9 cellular contexts compared by ENCODE assay signal in the genomic region with DNA sequence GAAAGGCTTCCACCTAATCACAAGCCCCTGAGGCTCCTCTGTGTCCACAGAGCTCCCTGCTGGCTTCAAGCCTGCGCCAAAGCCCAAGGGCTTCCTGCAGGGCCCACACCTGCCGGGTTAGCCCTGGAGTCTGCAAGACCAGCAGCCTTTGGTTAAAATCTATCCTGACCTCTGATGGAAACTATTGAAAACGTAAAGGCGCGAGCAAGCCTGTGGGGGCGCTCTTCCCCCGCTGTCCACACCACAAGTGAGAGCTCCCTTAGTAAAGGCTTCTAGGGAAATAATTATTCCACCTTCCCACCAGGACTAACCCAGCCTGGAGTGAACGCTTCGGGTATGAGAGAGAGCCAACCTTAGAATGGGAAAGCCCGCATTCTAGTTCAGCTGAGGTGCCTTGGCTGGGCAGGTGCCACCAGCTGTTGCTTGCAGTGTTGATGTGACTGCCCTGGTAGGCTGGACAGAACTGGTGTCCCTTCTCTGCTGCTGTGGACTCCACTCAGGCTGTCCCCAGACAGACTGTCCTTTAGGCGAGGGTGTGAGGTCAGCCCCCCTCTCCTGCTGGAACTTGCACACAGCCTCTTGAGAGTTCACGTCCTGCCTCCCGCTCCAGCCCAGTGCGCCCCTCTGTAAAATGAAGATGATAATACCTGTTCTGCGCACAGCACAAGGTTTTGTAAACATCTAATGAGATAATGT.
DNase-seq lines count a peak whose midpoint lies in the region; ATAC-seq and TF ChIP-seq lines count a peak whose summit lies in the region.
"Had no signal": no experiment of that assay in that cellular context is flagged by ENCODE, and none has a peak within 500 bp of the region (broad histone marks: within the 10 kb centered on the region; RNA-seq: fewer than 3 reads in every experiment).

No MANE protein-coding gene starts in this region.

- no peaks in the 10 kb centered on the region for H3K79me2 ChIP-seq in SU-DHL-6 (ENCODE audit: insufficient read depth, low read length)

- peaks cover 29% of the 10 kb centered on the region for H3F3A ChIP-seq in SU-DHL-6 (ENCODE audit: insufficient read depth)

- no peaks in the 10 kb centered on the region for H3K4me1 ChIP-seq in breast epithelium

- H4K20me1 ChIP-seq in SU-DHL-6 (ENCODE audit: low read depth, low read length) = no peaks in the 10 kb centered on the region

- H3K9ac ChIP-seq in SU-DHL-6 (ENCODE audit: low read length) = no peak overlapping the region

- TF ChIP-seq CTCF in MCF 10A (IDR thresholded peaks at IDR 0.05; ENCODE audit: unreplicated experiment) (peak; percentile 27), breast epithelium (IDR thresholded peaks at IDR 0.05) (no peak), SU-DHL-6 (IDR thresholded peaks at IDR 0.05; ENCODE audit: insufficient read depth, low read length, poor library complexity, severe bottlenecking) (peak; percentile 74)

- no peak overlapping the region for H3K27ac Mint-ChIP-seq in MCF 10A (ENCODE audit: low read depth, unreplicated experiment)
- peak overlapping the region; percentile 97 for H3K27ac Mint-ChIP-seq in stimulated activated memory B cell treated with anti-CD40 and anti-IgM and Interleukin-4, amounts not matched to agents 10 μg/mL and 1 μg/mL and 100 μg/mL, for 72 hours
- H3K27ac Mint-ChIP-seq: activated naive CD8-positive, alpha-beta T cell had no signal

- no peaks in the 10 kb centered on the region for H3K36me3 Mint-ChIP-seq in MCF 10A (ENCODE audit: insufficient read depth, unreplicated experiment)
- H3K36me3 Mint-ChIP-seq in stimulated activated memory B cell treated with anti-CD40 and anti-IgM and Interleukin-4, amounts not matched to agents 10 μg/mL and 1 μg/mL and 100 μg/mL, for 72 hours = peaks cover 9% of the 10 kb centered on the region

- no peak overlapping the region for H3K4me3 ChIP-seq in breast epithelium
- H3K4me3 ChIP-seq in SU-DHL-6 (ENCODE audit: insufficient read depth, low read length, poor library complexity, severe bottlenecking) = no peak overlapping the region

- H3K9me3 ChIP-seq in breast epithelium (no peaks in the 10 kb centered on the region), SU-DHL-6 (ENCODE audit: insufficient read depth, low read length) (no peaks in the 10 kb centered on the region)

- no peak overlapping the region for H3K27ac ChIP-seq in breast epithelium
- no peak overlapping the region for H3K27ac ChIP-seq in SU-DHL-6 (ENCODE audit: low read depth, low read length)

- no TSS peak for BruUV-seq in MCF 10A (replicated peaks; lab: Mats Ljungman, UMichigan)

- POLR2A ChIA-PET in MCF 10A (lab: Yijun Ruan, JAX) = interaction anchor here (1.7 kb wide), 1 partner anchor 11 kb away, joined by 5 read pairs; no protein-coding TSS in a partner anchor

- CTCF ChIA-PET in MCF 10A (lab: Yijun Ruan, JAX) = interaction anchor here (0.6 to 1.5 kb wide), 3 partner anchors 10 to 269 kb away, joined by 3 to 7 read pairs (median 5); no protein-coding TSS in a partner anchor

- TF ChIP-seq POLR2A in breast epithelium (IDR thresholded peaks at IDR 0.05) = no peak

- H3K4me3 Mint-ChIP-seq in MCF 10A (ENCODE audit: unreplicated experiment) = no peak overlapping the region
- H3K4me3 Mint-ChIP-seq in stimulated activated memory B cell treated with anti-CD40 and anti-IgM and Interleukin-4, amounts not matched to agents 10 μg/mL and 1 μg/mL and 100 μg/mL, for 72 hours = no peak overlapping the region

- peak; percentile 59 for ATAC-seq in left ventricle myocardium superior
- ATAC-seq in stimulated activated memory B cell treated with anti-CD40 and anti-IgM and Interleukin-4, amounts not matched to agents 10 μg/mL and 1 μg/mL and 100 μg/mL, for 72 hours = no peak
- no peak for ATAC-seq in HG03439 (IDR thresholded peaks at IDR 0.05; ENCODE audit: unreplicated experiment)
- no peak for ATAC-seq in HG03469 (IDR thresholded peaks at IDR 0.05; ENCODE audit: unreplicated experiment)

- intact Hi-C loops in MCF 10A (cut with micrococcal nuclease) = no loop called here
- intact Hi-C loops in breast epithelium (cut with DNase I; ENCODE audit: low total_unique reads) = no loop called here
- intact Hi-C loops in left ventricle myocardium superior (cut with micrococcal nuclease) = loop anchor here (10.0 kb wide), 1 partner anchor 46 kb away; no protein-coding TSS in a partner anchor

- no peak overlapping the region for H3K4me2 ChIP-seq in SU-DHL-6 (ENCODE audit: low read depth, low read length, poor library complexity, severe bottlenecking)

- H3K9me2 ChIP-seq in SU-DHL-6 (replicated peaks; ENCODE audit: insufficient read depth, low read length) = no peaks in the 10 kb centered on the region

- no peaks in the 10 kb centered on the region for H3K36me3 ChIP-seq in breast epithelium
- no peaks in the 10 kb centered on the region for H3K36me3 ChIP-seq in SU-DHL-6 (ENCODE audit: low read length)

- H3K27me3 ChIP-seq in breast epithelium (no peaks in the 10 kb centered on the region), SU-DHL-6 (ENCODE audit: low read length) (no peaks in the 10 kb centered on the region)

- no peaks in the 10 kb centered on the region for H3K27me3 Mint-ChIP-seq in MCF 10A (ENCODE audit: insufficient read depth, unreplicated experiment)
- no peaks in the 10 kb centered on the region for H3K27me3 Mint-ChIP-seq in stimulated activated memory B cell treated with anti-CD40 and anti-IgM and Interleukin-4, amounts not matched to agents 10 μg/mL and 1 μg/mL and 100 μg/mL, for 72 hours
- H3K27me3 Mint-ChIP-seq: activated naive CD8-positive, alpha-beta T cell had no signal

- H2AFZ ChIP-seq in SU-DHL-6 (ENCODE audit: low read depth, low read length, severe bottlenecking) = no peak overlapping the region

- H3K9me3 Mint-ChIP-seq in MCF 10A (ENCODE audit: unreplicated experiment) = no peaks in the 10 kb centered on the region
- no peaks in the 10 kb centered on the region for H3K9me3 Mint-ChIP-seq in stimulated activated memory B cell treated with anti-CD40 and anti-IgM and Interleukin-4, amounts not matched to agents 10 μg/mL and 1 μg/mL and 100 μg/mL, for 72 hours

- DNase-seq in MCF 10A (ENCODE audit: unreplicated experiment) (peak; percentile 46), breast epithelium (ENCODE audit: low spot score in 2 of 2) (no peak), left ventricle myocardium superior (peak; percentile 52)
- no peak for DNase-seq in stimulated activated CD4-positive, alpha-beta T cell treated with anti-CD3 and anti-CD28 coated beads, Interleukin-15, amount 100 ng/mL, for 24 hours

- H3K4me1 Mint-ChIP-seq in MCF 10A (ENCODE audit: insufficient read depth, unreplicated experiment) = peaks cover 18% of the 10 kb centered on the region
- peaks cover 72% of the 10 kb centered on the region for H3K4me1 Mint-ChIP-seq in stimulated activated memory B cell treated with anti-CD40 and anti-IgM and Interleukin-4, amounts not matched to agents 10 μg/mL and 1 μg/mL and 100 μg/mL, for 72 hours

Comparison
In these comparisons a context has a peak if more than half of its experiments do, and no peak if none do; other contexts are left out.
1. DNase-seq: peak in MCF 10A (single experiment) and left ventricle myocardium superior (single experiment); none in breast epithelium (0 of 2) and stimulated activated CD4-positive, alpha-beta T cell treated with anti-CD3 and anti-CD28 coated beads, Interleukin-15, amount 100 ng/mL, for 24 hours (single experiment).
2. CTCF ChIP-seq: peak in MCF 10A (single experiment) and SU-DHL-6 (single experiment); none in breast epithelium (0 of 3).